8 cellular contexts compared by ENCODE assay signal in the genomic region with DNA sequence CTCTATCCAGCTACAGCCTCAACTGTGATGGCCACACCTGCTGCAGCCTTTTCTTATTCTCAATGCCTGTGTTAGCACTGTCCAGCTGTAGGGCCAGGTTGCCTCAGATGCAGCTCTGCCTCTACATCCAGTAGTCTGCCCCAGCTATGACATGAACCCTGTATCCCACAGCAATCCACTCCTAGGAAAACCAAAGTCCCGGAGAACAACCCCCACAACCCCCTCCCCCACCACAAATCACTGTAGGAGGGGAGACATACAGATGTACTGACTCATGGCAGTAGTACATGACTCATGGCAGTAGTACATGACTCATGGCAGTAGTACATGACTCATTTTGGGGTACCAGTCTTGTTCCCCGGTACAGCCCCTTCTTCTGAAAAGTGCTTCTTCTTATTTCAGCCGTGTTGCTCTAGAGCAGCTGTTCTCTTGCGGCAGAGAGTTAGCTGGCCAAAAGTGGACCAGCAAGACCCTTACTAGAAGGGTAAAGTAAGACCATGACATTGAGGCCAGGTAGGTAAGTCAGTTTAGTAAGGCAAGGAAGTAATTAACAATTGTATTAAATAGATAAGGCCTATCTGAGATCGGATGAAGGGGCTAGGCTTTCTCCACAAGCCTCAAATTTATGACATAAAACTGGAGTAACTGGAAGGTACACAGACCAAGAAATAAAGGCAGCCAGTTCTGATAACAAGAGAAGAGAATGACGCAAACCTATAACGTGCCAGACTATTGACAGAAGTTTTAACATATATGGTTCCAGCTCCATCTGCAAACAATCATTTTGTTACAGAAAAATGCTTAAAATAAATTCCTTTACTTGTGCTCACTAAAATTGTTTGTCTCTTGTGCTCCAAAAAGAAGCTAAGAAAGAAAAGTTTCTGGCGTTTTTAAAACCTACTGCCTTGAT.
DNase-seq lines count a peak whose midpoint lies in the region; ATAC-seq and TF ChIP-seq lines count a peak whose summit lies in the region.

No MANE protein-coding gene starts in this region.

- DNase-seq in GM10266 (ENCODE audit: extremely low spot score) (peak; percentile 47), fibroblast of gingiva (ENCODE audit: low read depth) (peak; percentile 78), DMS79 (lab: John Stamatoyannopoulos, UW) (no peak), NCI-H2107 (lab: John Stamatoyannopoulos, UW) (no peak), germinal center (ENCODE audit: low spot score) (no peak), NCI-H510A treated with DMSO at 0.1 percent for 48 hours (lab: John Stamatoyannopoulos, UW) (no peak)

- no peak for TF ChIP-seq CTCF in GM10266 (IDR thresholded peaks at IDR 0.05; ENCODE audit: control insufficient read depth, insufficient read depth, low read depth, missing control alignments)

- ATAC-seq in GM21423 (IDR thresholded peaks at IDR 0.05; ENCODE audit: unreplicated experiment) (peak; percentile 77), HG03457 (IDR thresholded peaks at IDR 0.05; ENCODE audit: unreplicated experiment) (peak; percentile 92)

Comparison
In these comparisons a context has a peak if more than half of its experiments do, and no peak if none do; other contexts are left out.
1. DNase-seq: peak in GM10266 (single experiment) and fibroblast of gingiva (single experiment); none in DMS79 (single experiment), NCI-H2107 (single experiment), germinal center (single experiment) and NCI-H510A treated with DMSO at 0.1 percent for 48 hours (single experiment).